In the genomic region with DNA sequence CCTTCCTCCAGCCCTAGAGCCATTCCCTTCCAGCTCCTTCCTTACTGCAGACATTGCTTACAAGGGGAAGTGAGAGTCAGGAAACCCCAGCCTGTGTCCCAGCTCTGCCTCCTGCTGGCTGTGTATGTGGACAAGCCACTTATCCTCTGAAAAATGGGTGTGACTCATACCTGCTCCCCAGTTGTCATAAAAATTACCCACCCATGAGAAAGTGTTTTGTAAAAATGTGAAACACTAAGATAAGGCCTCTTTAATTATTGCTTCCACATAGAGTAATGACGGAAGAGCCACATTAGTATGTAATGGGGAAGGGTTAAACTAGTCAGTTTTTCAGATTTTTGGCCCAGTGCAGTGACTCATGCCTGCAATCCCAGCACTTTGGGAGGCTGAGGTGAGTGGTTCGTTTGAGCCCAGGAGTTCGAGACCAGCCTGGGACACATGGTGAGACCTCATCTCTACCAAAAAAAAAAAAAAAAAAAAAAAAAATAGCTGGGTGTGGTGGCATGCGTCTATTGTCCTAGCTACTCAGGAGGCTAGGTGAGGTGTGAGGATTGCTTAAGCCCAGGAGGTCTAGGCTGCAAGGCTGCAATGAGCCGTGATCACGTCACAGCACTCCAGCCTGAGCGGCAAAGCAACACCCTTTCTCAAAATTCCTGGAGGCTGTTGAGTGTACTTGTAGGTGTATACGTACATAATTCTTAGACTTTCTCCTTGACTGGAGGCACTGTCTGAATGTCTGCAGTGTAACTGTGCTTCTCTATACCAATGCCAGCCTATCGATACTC, we compare ENCODE assay signal across 8 cellular contexts.
DNase-seq lines count a peak whose midpoint lies in the region; ATAC-seq and TF ChIP-seq lines count a peak whose summit lies in the region.

No MANE protein-coding gene starts in this region.

- peak overlapping the region; percentile 60 for H3K27ac ChIP-seq in lower lobe of right lung

- DNase-seq in CD1c-positive myeloid dendritic cell (ENCODE audit: extremely low spot score), result peak; percentile 78
- DNase-seq in KBM-7, result peak; percentile 64
- DNase-seq in astrocyte of the spinal cord (ENCODE audit: low read depth, low spot score), result peak; percentile 75
- peak; percentile 85 for DNase-seq in lower lobe of right lung
- DNase-seq in activated CD8-positive, alpha-beta memory T cell treated with anti-CD3 and anti-CD28 coated beads, Interleukin-2, amount 50 U/mL, for 4 hours, result no peak
- DNase-seq in T-cell, result no peak

- CTCF ChIA-PET in T-cell (lab: Charles Lee), result interaction anchor here in 1 of 2 donors (0.6 kb wide), 1 partner anchor 21 kb away, joined by 6 read pairs; no protein-coding TSS in a partner anchor

- no peaks in the 10 kb centered on the region for H3K9me3 Mint-ChIP-seq in T-cell

- no peak overlapping the region for H3K4me3 Mint-ChIP-seq in T-cell

- in situ Hi-C loops in KBM-7 (cut with MboI; ENCODE audit: low pct_unique_long_range_greater_than_20kb, low sequenced_read_pairs) (no loop called here), astrocyte of the spinal cord (cut with HindIII; ENCODE audit: low sequenced_read_pairs) (no loop called here)

- H3K4me3 ChIP-seq in astrocyte of the spinal cord (ENCODE audit: low read depth, low read length) (no peak overlapping the region), lower lobe of right lung (no peak overlapping the region)

- H3K36me3 ChIP-seq in lower lobe of right lung, result no peaks in the 10 kb centered on the region

- ATAC-seq in lower lobe of right lung (peak; percentile 83 to 85), HG02870 (IDR thresholded peaks at IDR 0.05; ENCODE audit: unreplicated experiment) (no peak), GM18867 (IDR thresholded peaks at IDR 0.05; ENCODE audit: unreplicated experiment) (no peak), T-cell (replicated peaks in 1 of 4) (no peak)

- no peaks in the 10 kb centered on the region for H3K4me1 Mint-ChIP-seq in T-cell

- POLR2A ChIA-PET in T-cell (lab: Charles Lee), result no interaction called here

- H3K36me3 Mint-ChIP-seq in T-cell, result no peaks in the 10 kb centered on the region

- no peak overlapping the region for H3K27ac Mint-ChIP-seq in T-cell

- TF ChIP-seq CTCF in astrocyte of the spinal cord (IDR thresholded peaks at IDR 0.05; ENCODE audit: low read depth, low read length) (peak; percentile 66), lower lobe of right lung (IDR thresholded peaks at IDR 0.05) (peak; percentile 42)

- H3K27me3 Mint-ChIP-seq in T-cell, result peaks cover 0 to 4% of the 10 kb centered on the region in 2 donors

- intact Hi-C loops in lower lobe of right lung (cut with DNase I), result no loop called here

- peaks cover 7% of the 10 kb centered on the region for H3K4me1 ChIP-seq in lower lobe of right lung

- H3K9me3 ChIP-seq in lower lobe of right lung, result no peaks in the 10 kb centered on the region

- no peaks in the 10 kb centered on the region for H3K27me3 ChIP-seq in lower lobe of right lung (ENCODE audit: low read depth)

Comparison
In these comparisons a context has a peak if more than half of its experiments do, and no peak if none do; other contexts are left out.
1. DNase-seq: peak in CD1c-positive myeloid dendritic cell (single experiment), KBM-7 (single experiment), astrocyte of the spinal cord (single experiment) and lower lobe of right lung (single experiment); none in activated CD8-positive, alpha-beta memory T cell treated with anti-CD3 and anti-CD28 coated beads, Interleukin-2, amount 50 U/mL, for 4 hours (single experiment) and T-cell (0 of 34).
2. ATAC-seq: peak in lower lobe of right lung (2 of 2); none in HG02870 (single experiment), GM18867 (single experiment) and T-cell (0 of 4).